In the genomic region with DNA sequence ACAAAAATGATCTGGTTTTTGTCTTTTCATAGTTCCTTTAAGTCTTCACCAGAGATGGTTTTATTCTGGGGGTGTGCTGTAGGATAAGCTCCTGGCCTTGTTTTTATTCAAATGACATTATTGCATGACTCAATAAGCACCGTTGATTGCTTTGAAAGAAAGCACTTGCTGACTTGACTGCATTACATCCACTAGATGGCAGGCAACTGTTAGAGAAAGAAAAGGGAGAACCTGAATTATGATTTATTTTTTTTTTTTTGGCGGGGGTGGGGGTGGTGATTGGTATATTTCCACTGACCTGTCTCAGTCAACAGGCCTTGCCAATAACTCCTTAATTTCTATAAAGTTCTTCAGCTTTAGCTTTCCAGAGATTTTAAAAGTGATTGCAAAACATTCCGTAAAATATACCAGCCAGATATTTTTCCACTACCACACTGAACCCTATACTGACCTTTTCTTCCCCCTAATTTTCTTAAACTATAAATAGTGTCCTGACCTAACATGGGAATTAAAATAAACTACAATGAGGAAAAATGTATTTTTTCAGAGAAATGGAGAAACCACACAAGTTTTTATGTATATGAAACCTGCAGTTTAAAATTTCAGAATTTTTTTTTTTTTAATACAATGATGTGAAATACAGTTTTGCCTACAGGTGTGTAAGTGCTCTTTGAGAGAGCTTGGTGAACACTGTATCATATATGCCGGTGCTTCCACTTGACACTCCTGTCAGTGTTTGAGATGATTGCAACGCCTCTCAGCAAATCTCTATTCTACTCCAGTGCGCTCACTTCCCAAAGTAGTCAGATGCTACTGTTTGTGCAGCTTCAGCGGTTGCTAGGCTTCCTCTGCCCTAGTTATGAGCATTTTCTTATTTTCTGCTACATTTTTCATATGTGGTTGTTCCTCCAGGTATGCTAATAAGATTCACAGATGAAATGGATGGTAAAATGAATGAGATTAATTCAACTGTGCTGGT, we compare ENCODE assay signal across 1 cellular context.
TF ChIP-seq lines count a peak whose summit lies in the region.

No MANE protein-coding gene starts in this region.

TF ChIP-seq in H1, 55 proteins besides CTCF, POLR2A, EP300 and RAD21 (continued from another document):
- TF ChIP-seq TCF12 (IDR thresholded peaks at IDR 0.05; ENCODE audit: low read depth, low read length) (no peak), CHD2 (IDR thresholded peaks at IDR 0.05; ENCODE audit: low read length) (no peak)
